ENCODE assay signal across 1 cellular context in the genomic region with DNA sequence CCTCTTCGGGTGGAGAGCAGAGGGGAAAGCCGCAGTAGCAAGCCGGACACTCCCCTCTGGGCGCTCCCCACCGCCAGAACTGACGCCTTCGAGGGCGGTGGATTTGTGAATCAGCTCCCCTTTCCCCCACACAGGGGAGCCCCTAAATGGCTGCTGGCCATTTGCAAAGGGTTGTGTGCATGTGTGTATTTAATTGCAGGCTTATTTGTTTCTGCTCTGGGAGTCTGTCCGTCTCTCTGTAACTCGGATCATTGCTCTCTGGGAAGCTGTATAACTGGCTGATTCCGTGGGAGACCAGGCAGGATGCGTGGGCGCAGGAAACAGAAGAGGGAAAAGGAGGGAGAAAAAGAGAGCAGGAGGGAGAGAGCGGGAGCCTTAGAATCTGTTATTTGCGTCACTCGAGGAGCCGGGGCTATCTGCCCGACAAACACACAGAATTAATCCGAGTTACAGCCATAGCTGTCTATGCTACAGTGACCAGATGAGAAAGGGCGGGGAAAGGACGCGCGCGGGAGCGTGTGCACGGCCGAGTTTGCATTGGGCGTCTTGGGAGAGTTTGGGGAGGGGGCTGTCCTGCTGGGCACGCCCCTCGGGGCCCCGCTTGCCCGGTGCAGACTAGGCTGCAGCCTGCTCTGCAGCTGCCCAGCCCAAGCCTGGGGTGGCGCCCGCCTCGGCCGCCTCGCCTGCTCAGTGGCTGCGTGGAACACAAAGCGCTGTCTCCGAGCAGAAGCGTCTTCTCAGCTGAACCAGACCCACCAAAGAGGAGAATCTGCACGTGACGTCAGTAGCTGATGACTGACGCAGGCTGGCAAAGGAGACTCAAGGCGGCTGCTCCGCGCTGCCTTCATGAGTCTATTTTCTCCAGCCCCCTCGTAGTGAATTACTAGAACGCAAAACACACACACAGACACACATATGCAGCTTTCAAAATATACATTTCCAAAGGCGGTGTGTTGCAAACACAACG.
TF ChIP-seq lines count a peak whose summit lies in the region.

No MANE protein-coding gene starts in this region.

TF ChIP-seq in SK-N-SH, 30 proteins besides CTCF, POLR2A, EP300 and RAD21 (continued from another document):
- TF ChIP-seq, protein P1, sequence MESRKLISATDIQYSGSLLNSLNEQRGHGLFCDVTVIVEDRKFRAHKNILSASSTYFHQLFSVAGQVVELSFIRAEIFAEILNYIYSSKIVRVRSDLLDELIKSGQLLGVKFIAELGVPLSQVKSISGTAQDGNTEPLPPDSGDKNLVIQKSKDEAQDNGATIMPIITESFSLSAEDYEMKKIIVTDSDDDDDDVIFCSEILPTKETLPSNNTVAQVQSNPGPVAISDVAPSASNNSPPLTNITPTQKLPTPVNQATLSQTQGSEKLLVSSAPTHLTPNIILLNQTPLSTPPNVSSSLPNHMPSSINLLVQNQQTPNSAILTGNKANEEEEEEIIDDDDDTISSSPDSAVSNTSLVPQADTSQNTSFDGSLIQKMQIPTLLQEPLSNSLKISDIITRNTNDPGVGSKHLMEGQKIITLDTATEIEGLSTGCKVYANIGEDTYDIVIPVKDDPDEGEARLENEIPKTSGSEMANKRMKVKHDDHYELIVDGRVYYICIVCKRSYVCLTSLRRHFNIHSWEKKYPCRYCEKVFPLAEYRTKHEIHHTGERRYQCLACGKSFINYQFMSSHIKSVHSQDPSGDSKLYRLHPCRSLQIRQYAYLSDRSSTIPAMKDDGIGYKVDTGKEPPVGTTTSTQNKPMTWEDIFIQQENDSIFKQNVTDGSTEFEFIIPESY (IDR thresholded peaks at IDR 0.05; ENCODE audit: borderline replicate concordance, low read depth) = no peak
